In genomic region chr12:114961491-114961890, GRCh38 we compare ENCODE assay signal across 1 cellular context.
TF ChIP-seq lines count a peak whose summit lies in the region.

No MANE protein-coding gene starts in this region.

TF ChIP-seq in H1, 55 proteins besides CTCF, POLR2A, EP300 and RAD21 (continued from another document):
- no peak for TF ChIP-seq USF2 (IDR thresholded peaks at IDR 0.05; ENCODE audit: low read length)
